In genomic region chr10:113287592-113287991, GRCh38 we compare ENCODE assay signal across 8 cellular contexts.
"Had no signal": no experiment of that assay in that cellular context is flagged by ENCODE, and none has a peak within 500 bp of the region (broad histone marks: within the 10 kb centered on the region; RNA-seq: fewer than 3 reads in every experiment).

No MANE protein-coding gene starts in this region.

- ATAC-seq: GM12878 had no signal

- DNase-seq: GDM1, GF-D8 had no signal

- FAIRE-seq: G401.6, GM12878, GM12891, GM12892, GM18507, GM19239 had no signal

- H3K4me3 ChIP-seq: GM12878 had no signal
